ENCODE assay signal across 19 cellular contexts in the genomic region with DNA sequence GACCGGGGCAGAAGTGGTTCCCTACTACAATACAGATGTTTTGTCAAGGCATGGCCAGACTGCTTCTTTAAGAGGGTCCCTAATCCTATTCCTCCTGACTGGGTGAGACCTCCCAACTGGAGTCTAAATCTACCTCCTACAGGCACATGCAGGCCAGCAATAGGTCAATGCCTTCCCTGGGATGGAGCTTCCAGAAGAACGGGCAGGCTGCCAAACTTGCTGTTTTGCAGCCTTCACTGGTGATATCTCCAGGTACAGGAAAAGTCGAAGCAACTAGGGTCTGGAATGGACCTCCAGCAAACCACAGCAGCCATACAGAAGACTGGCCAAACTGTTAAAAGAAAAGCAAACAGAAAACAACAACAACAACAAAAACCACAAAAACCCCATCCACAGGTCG.
"Had no signal": no experiment of that assay in that cellular context is flagged by ENCODE, and none has a peak within 500 bp of the region (broad histone marks: within the 10 kb centered on the region; RNA-seq: fewer than 3 reads in every experiment).

No MANE protein-coding gene starts in this region.

- H3K4me3 ChIP-seq: colonic mucosa, dorsolateral prefrontal cortex, esophagus muscularis mucosa, gastroesophageal sphincter, heart left ventricle, left lung, lower lobe of right lung, mucosa of descending colon had no signal

- H3K27ac Mint-ChIP-seq: mesothelial cell of epicardium; naive B cell; naive thymus-derived CD8-positive, alpha-beta T cell had no signal

- H3K36me3 Mint-ChIP-seq: mesothelial cell of epicardium, naive B cell had no signal

- H3K4me1 ChIP-seq: colonic mucosa, foreskin keratinocyte, gastroesophageal sphincter, left lung, lower lobe of right lung had no signal

- ATAC-seq: foreskin keratinocyte; gastroesophageal sphincter; heart left ventricle; left cardiac atrium; left lung; left ventricle myocardium superior; lower lobe of right lung; mucosa of descending colon; naive thymus-derived CD8-positive, alpha-beta T cell had no signal

- H3K27me3 ChIP-seq: colonic mucosa, esophagus muscularis mucosa, foreskin keratinocyte, gastroesophageal sphincter, heart left ventricle, left lung had no signal

- H3K4me3 Mint-ChIP-seq: mesothelial cell of epicardium; naive B cell; naive thymus-derived CD8-positive, alpha-beta T cell had no signal

- H3K27ac ChIP-seq: colonic mucosa, dorsolateral prefrontal cortex, esophagus muscularis mucosa, foreskin keratinocyte, gastroesophageal sphincter, heart left ventricle, left lung, lower lobe of right lung had no signal

- DNase-seq: colonic mucosa; dermis blood vessel endothelial cell; effector CD4-positive, alpha-beta T cell; effector memory CD4-positive, alpha-beta T cell; foreskin keratinocyte; heart left ventricle; hippocampal formation; left cardiac atrium; left lung; left ventricle myocardium superior; lower lobe of right lung; mesenchymal stem cell; mucosa of descending colon; naive B cell; naive thymus-derived CD8-positive, alpha-beta T cell had no signal

- H3K27me3 Mint-ChIP-seq: naive B cell; naive thymus-derived CD8-positive, alpha-beta T cell had no signal

- H3K9me3 ChIP-seq: colonic mucosa, gastroesophageal sphincter, left lung, lower lobe of right lung, mucosa of descending colon had no signal

- H3K4me1 Mint-ChIP-seq: mesothelial cell of epicardium; naive B cell; naive thymus-derived CD8-positive, alpha-beta T cell had no signal
